ENCODE assay signal across 1 cellular context in the genomic region with DNA sequence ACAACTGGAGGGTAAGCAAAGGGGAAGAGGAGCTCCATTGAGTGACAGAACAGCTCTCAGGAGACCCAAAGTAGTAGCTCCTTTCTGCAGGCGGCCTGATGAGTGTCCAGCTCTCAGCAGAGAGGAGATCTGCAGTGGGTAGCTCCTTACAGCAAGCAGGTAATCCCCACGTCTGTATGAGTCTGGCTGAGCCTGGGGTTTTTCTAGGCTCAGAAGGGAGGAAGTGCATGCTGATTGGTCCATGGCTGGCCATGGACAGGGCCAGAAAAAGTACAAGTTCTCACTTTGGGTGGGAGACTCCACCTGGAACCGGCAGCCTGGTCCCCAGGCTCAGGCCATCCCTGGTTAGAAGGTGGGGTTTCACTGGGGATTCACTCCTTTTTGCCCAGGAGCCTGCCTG.
TF ChIP-seq lines count a peak whose summit lies in the region.

No MANE protein-coding gene starts in this region.

TF ChIP-seq in GM23338, 12 proteins besides CTCF, POLR2A, EP300 and RAD21 (continued from another document):
- TF ChIP-seq JUNB (IDR thresholded peaks at IDR 0.05; ENCODE audit: unreplicated experiment): no peak
- TF ChIP-seq EZH2 (IDR thresholded peaks at IDR 0.05; ENCODE audit: low read depth, unreplicated experiment): no peak
